Comparison of ENCODE assay signal across 1 cellular context in the genomic region with DNA sequence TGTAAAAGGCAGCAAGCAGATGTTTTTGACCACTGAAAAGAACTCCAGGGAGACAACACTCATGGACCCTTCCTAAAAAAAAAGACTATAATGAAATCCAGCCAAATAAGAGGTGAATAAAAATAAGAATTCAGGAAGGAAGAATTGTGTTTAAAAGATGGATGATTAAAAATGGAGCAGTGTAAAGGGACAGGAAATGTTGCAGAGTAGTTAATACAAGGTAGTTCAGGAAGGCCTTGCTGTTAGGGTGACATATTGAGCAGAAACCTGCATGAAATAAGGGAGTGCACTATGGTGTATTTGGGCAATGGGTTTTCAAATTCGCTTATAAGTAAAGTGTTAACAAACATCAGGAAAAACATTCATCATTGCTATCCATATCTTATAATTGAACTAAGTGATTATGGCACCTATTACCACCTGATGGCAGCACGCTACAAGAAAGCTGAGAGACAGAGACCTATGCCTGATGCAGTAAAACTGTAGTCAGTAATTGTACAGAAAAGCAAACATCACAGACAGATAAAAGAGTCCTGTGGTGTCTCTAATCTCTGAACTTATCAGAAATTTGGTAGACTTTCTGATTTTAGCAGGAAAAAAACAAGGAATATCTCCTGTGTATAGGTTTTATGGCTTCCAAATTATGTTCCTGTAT.
TF ChIP-seq lines count a peak whose summit lies in the region.

No MANE protein-coding gene starts in this region.

TF ChIP-seq in HEK293T, 16 proteins besides CTCF, POLR2A, EP300 and RAD21 (continued from another document):
- TF ChIP-seq LEF1 (IDR thresholded peaks at IDR 0.05; ENCODE audit: borderline replicate concordance) (no peak), FOXM1 (IDR thresholded peaks at IDR 0.05; ENCODE audit: borderline replicate concordance) (no peak), CTBP1 (IDR thresholded peaks at IDR 0.05; ENCODE audit: borderline replicate concordance) (no peak), FOXA1 (IDR thresholded peaks at IDR 0.05) (no peak), BHLHE40 (IDR thresholded peaks at IDR 0.05; ENCODE audit: borderline replicate concordance) (no peak)
